Comparison of ENCODE assay signal across 8 cellular contexts in the genomic region with DNA sequence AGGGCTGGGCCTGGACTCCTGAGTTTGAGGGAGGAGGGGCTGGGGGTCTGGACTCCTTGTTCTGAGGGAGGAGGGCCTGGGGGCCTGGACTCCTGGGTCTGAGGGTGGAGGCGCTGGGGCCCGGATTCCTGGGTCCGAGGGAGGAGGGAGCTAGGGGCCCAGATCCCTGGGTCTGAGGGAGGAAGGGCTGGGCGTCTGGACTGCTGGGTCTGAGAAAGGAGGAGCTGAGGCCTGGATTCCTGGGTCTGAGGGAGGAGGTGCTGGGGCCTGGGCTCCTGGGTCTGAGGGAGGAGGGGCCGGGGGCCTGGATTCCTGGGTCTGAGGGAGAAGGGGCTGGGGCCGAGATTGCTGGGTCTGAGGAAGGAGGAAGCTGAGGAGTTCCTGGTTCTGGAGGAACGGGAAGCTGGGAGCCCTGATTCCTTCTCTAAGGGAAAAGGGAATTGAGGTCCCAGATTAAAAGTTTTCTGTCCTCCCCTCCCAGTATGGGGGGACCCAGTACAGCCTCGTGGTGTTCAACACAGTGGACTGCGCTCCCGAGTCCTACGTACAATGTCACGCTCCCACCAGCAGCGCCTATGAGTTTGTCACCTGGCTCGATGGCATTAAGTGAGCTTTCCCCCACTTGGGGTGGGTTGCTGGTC. TPM values are rescaled to one million over a fixed set of nuclear protein-coding genes. Genes with fewer than 3 reads are reported as not detected.
DNase-seq lines count a peak whose midpoint lies in the region; ATAC-seq, FAIRE-seq and TF ChIP-seq lines count a peak whose summit lies in the region.

No MANE protein-coding gene starts in this region.

- in situ Hi-C loops in HepG2 (cut with HindIII; ENCODE audit: extremely low pct_ligation_motif_present, low pct_unique_long_range_greater_than_20kb) = no loop called here

- H3K4me1 ChIP-seq in adrenal gland (replicated peaks in 1 of 2) (peaks cover 29 to 34% of the 10 kb centered on the region in 2 donors), HepG2 (ENCODE audit: insufficient read depth, low read length) (peaks cover 11% of the 10 kb centered on the region), upper lobe of left lung (peaks cover 8 to 32% (median 19%) of the 10 kb centered on the region in 4 donors)

- H3K4me3 Mint-ChIP-seq in activated naive CD4-positive, alpha-beta T cell treated with anti-CD3 and anti-CD28 coated beads for 36 hours = peak overlapping the region; percentile 92

- H3K79me2 ChIP-seq in HepG2 (ENCODE audit: insufficient read depth, low read length) = peaks cover 20% of the 10 kb centered on the region

- TF ChIP-seq POLR2A in adrenal gland (IDR thresholded peaks at IDR 0.05) (peak in 1 of 2 donors; percentile 15), HepG2 (IDR thresholded peaks at IDR 0.05; ENCODE audit: insufficient read depth in 1 of 2, low read depth in 2 of 2, low read length in 2 of 2) (no peak), upper lobe of left lung (IDR thresholded peaks at IDR 0.05) (no peak)

- TF ChIP-seq EP300 in HepG2 (IDR thresholded peaks at IDR 0.05; ENCODE audit: low read depth in 2 of 2, low read length in 2 of 2) (no peak), HepG2 (CRISPR knock-in tag; IDR thresholded peaks at IDR 0.05; ENCODE audit: borderline replicate concordance) (no peak), upper lobe of left lung (IDR thresholded peaks at IDR 0.05) (no peak)

- 15 to 27% (median 16%) methylated on average over 7 to 14 of the region's 14 CpGs for WGBS in adrenal gland, 4 donors
- 24% methylated on average over 13 of the region's 14 CpGs for WGBS in HepG2 (ENCODE audit: low lambda C conversion rate)
- WGBS in upper lobe of left lung, 2 donors = 31 to 36% methylated on average over 11 to 12 of the region's 14 CpGs

- H2AFZ ChIP-seq in HepG2 (ENCODE audit: low read length) = no peak overlapping the region

- H3K36me3 ChIP-seq in adrenal gland (replicated peaks in 1 of 2) (peaks cover 0 to 12% of the 10 kb centered on the region in 2 donors), HepG2 (replicated peaks in 1 of 2; ENCODE audit: control insufficient read depth in 1 of 2, insufficient read depth in 2 of 2, low read length in 2 of 2) (peaks cover 4 to 10% of the 10 kb centered on the region in 2 experiments; a peak in 4 of 5 replicates), upper lobe of left lung (peaks cover 3 to 21% (median 10%) of the 10 kb centered on the region in 4 donors)

- TF ChIP-seq CTCF in adrenal gland (IDR thresholded peaks at IDR 0.05) (no peak), HepG2 (CRISPR knock-in tag; IDR thresholded peaks at IDR 0.05) (no peak), upper lobe of left lung (IDR thresholded peaks at IDR 0.05) (no peak)

- H3K36me3 Mint-ChIP-seq in activated naive CD4-positive, alpha-beta T cell treated with anti-CD3 and anti-CD28 coated beads for 36 hours (ENCODE audit: low read depth) = no peaks in the 10 kb centered on the region

- H3K27me3 ChIP-seq in adrenal gland (no peaks in the 10 kb centered on the region), HepG2 (ENCODE audit: control insufficient read depth in 1 of 2, insufficient read depth in 2 of 2, low read length in 2 of 2) (no peaks in the 10 kb centered on the region; a peak in 1 of 5 replicates), upper lobe of left lung (no peaks in the 10 kb centered on the region)

- peak overlapping the region; percentile 63 to 97 (median 87) for H3K4me3 ChIP-seq in adrenal gland
- peak overlapping the region; percentile 88 to 98 (median 91) for H3K4me3 ChIP-seq in HepG2 (replicated peaks in 1 of 3; ENCODE audit: insufficient read depth in 1 of 3, low read depth in 2 of 3, low read length in 3 of 3)
- peak overlapping the region; percentile 60 to 98 (median 92) for H3K4me3 ChIP-seq in upper lobe of left lung

- TF ChIP-seq RAD21 in HepG2 (CRISPR knock-in tag; IDR thresholded peaks at IDR 0.05) = no peak

- no peaks in the 10 kb centered on the region for H3K9me3 Mint-ChIP-seq in activated naive CD4-positive, alpha-beta T cell treated with anti-CD3 and anti-CD28 coated beads for 36 hours

- H3K9ac ChIP-seq in HepG2 (ENCODE audit: insufficient read depth, low read depth, low read length) = peak overlapping the region; percentile 94

- FAIRE-seq in HepG2 (lab: Jason Lieb, UNC) = no peak

- H3K4me1 Mint-ChIP-seq in activated naive CD4-positive, alpha-beta T cell treated with anti-CD3 and anti-CD28 coated beads for 36 hours (ENCODE audit: low read depth) = peaks cover 16% of the 10 kb centered on the region

- intact Hi-C loops in activated naive CD4-positive, alpha-beta T cell treated with anti-CD3 and anti-CD28 coated beads for 36 hours (cut with micrococcal nuclease) = no loop called here
- intact Hi-C loops in adrenal gland (cut with DNase I) = no loop called here
- intact Hi-C loops in HepG2 (cut with micrococcal nuclease; ENCODE audit: unreplicated experiment) = loop anchor here (10.0 kb wide), 1 partner anchor 54 kb away; a partner anchor contains a TSS

- no peaks in the 10 kb centered on the region for H3K9me3 ChIP-seq in adrenal gland (replicated peaks in 1 of 3)
- no peaks in the 10 kb centered on the region for H3K9me3 ChIP-seq in HepG2 (ENCODE audit: low read length)
- H3K9me3 ChIP-seq in upper lobe of left lung = no peaks in the 10 kb centered on the region

- peak overlapping the region; percentile 99 for H3K27ac Mint-ChIP-seq in activated naive CD4-positive, alpha-beta T cell treated with anti-CD3 and anti-CD28 coated beads for 36 hours

- peak overlapping the region; percentile 78 for H3K4me2 ChIP-seq in HepG2 (ENCODE audit: low read depth, low read length)

- BruUV-seq in HepG2 (replicated peaks; lab: Mats Ljungman, UMichigan) = no TSS peak

- no peaks in the 10 kb centered on the region for H3K27me3 Mint-ChIP-seq in activated naive CD4-positive, alpha-beta T cell treated with anti-CD3 and anti-CD28 coated beads for 36 hours (ENCODE audit: low read depth)

- H3K27ac ChIP-seq in adrenal gland (peak overlapping the region; percentile 88 to 100 (median 96)), HepG2 (ENCODE audit: extremely low read length, insufficient read depth, low read length) (peak overlapping the region; percentile 88), upper lobe of left lung (peak overlapping the region; percentile 91 to 98 (median 93))

- no peak for DNase-seq in activated naive CD4-positive, alpha-beta T cell treated with anti-CD3 and anti-CD28 coated beads for 36 hours
- no peak for DNase-seq in activated naive CD4-positive, alpha-beta T cell (lab: John Stamatoyannopoulos, UW)
- DNase-seq in adrenal gland (peak in 2 of 7 donors; percentile 46 to 55), HepG2 (ENCODE audit: low spot score) (no peak), upper lobe of left lung (no peak), SW 1271 (lab: John Stamatoyannopoulos, UW) (no peak)

- CTCF ChIA-PET in activated naive CD4-positive, alpha-beta T cell treated with anti-CD3 and anti-CD28 coated beads for 36 hours (lab: Charles Lee) = interaction anchor here (0.6 to 1.1 kb wide), 5 partner anchors 9 to 165 kb away, joined by 3 to 4 read pairs (median 3); a partner anchor contains a TSS
- CTCF ChIA-PET in HepG2 (lab: Yijun Ruan, JAX; ENCODE audit: low intra/inter-chr PET ratio, low total read pairs) = no interaction called here

- POLR2A ChIA-PET in HepG2 (lab: Yijun Ruan, JAX) = interaction anchor here (1.1 kb wide), 1 partner anchor 322 kb away, joined by 3 read pairs; a partner anchor contains a TSS

- no peaks in the 10 kb centered on the region for H4K20me1 ChIP-seq in HepG2 (ENCODE audit: insufficient read depth, low read length)

- ATAC-seq in HepG2 (peak; percentile 8; the same call in 1 of the 3 replicates), upper lobe of left lung (ENCODE audit: low FRiP score in 2 of 2) (no peak), GM18868 (IDR thresholded peaks at IDR 0.05; ENCODE audit: unreplicated experiment) (no peak), HG03354 (IDR thresholded peaks at IDR 0.05; ENCODE audit: poor library complexity, severe bottlenecking, unreplicated experiment) (no peak)

RNA-seq across cellular contexts. Expression of a gene that starts 0.7 kb away (rescaled TPM):
- 10 to 100 TPM; 32.4 to 39.2 TPM for total RNA-seq in activated naive CD4-positive, alpha-beta T cell treated with anti-CD3 and anti-CD28 coated beads for 36 hours
- total RNA-seq in adrenal gland (100 to 1,000 TPM in 5 of 8 donors, 10 to 100 TPM in 3; 78.3 to 211 (median 107) TPM), HepG2 (2016; rRNA removed; fragmentation: Illumina TruSeq; extraction: Trizol) (11.1 and 11.3 TPM in 2 replicates), upper lobe of left lung (100 to 1,000 TPM in 1 of 6 donors, 10 to 100 TPM in 5; 41.7 to 110 (median 61.2) TPM)
- polyA plus RNA-seq in adrenal gland (100 to 1,000 TPM in 2 of 3 donors, 10 to 100 TPM in 1; 71.2 to 457 (median 299) TPM), HepG2 (2011; rRNA removed) (13.3 and 15.1 TPM in 2 replicates)
- total RNA-seq in HepG2 (2016; cell fraction: cytosol; rRNA removed; fragmentation: Illumina TruSeq; extraction: Trizol; ENCODE audit: low read depth) = 3.0 and 3.1 TPM in 2 replicates
- total RNA-seq in HepG2 (2016; cell fraction: insoluble cytoplasmic fraction; rRNA removed; fragmentation: Illumina TruSeq; extraction: Trizol) = 10.4 and 11.0 TPM in 2 replicates
- total RNA-seq in HepG2 (2016; cell fraction: membrane; rRNA removed; fragmentation: Illumina TruSeq; extraction: Trizol) = 6.7 and 8.6 TPM in 2 replicates
- total RNA-seq in HepG2 (2016; cell fraction: nucleus; rRNA removed; fragmentation: Illumina TruSeq; extraction: Trizol) = 18.0 and 18.4 TPM in 2 replicates
- 5.3 and 5.7 TPM in 2 replicates for polyA plus RNA-seq in HepG2 (2011; cell fraction: cytosol; rRNA removed)
- polyA plus RNA-seq in HepG2 (2011; cell fraction: nucleus; rRNA removed) = 48.1 and 61.9 TPM in 2 replicates
- polyA plus RNA-seq in HepG2 (2012) = 17.3 and 20.9 TPM in 2 replicates
- polyA plus RNA-seq in HepG2 (2016; cell fraction: cytosol; fragmentation: Illumina TruSeq; extraction: Trizol; ENCODE audit: low read depth) = 5.1 and 5.2 TPM in 2 replicates
- 16.3 and 22.3 TPM in 2 replicates for polyA plus RNA-seq in HepG2 (2016; cell fraction: insoluble cytoplasmic fraction; fragmentation: Illumina TruSeq; extraction: Trizol; ENCODE audit: low read depth)
- 7.9 and 9.9 TPM in 2 replicates for polyA plus RNA-seq in HepG2 (2016; cell fraction: membrane; fragmentation: Illumina TruSeq; extraction: Trizol; ENCODE audit: low read depth)
- polyA plus RNA-seq in HepG2 (2016; cell fraction: nucleus; fragmentation: Illumina TruSeq; extraction: Trizol; ENCODE audit: insufficient read depth, low read depth) = 46.3 and 50.3 TPM in 2 replicates
- polyA minus RNA-seq in HepG2 (2011; rRNA and poly(A)+ RNA removed; ENCODE audit: low replicate concordance) = 31.2 and 56.4 TPM in 2 replicates
- polyA minus RNA-seq in HepG2 (2011; cell fraction: cytosol; rRNA and poly(A)+ RNA removed) = 9.1 and 11.4 TPM in 2 replicates
- polyA minus RNA-seq in HepG2 (2011; cell fraction: nucleus; rRNA and poly(A)+ RNA removed) = 21.9 and 22.9 TPM in 2 replicates

RNA-seq across cellular contexts. Expression of a gene that starts 5.7 kb away (rescaled TPM):
- 10 to 100 TPM; 14.5 to 14.9 TPM for total RNA-seq in activated naive CD4-positive, alpha-beta T cell treated with anti-CD3 and anti-CD28 coated beads for 36 hours
- total RNA-seq in adrenal gland (10 to 100 TPM; 22.0 to 72.5 (median 45.7) TPM), HepG2 (2016; rRNA removed; fragmentation: Illumina TruSeq; extraction: Trizol) (not detected in 2 replicates), upper lobe of left lung (10 to 100 TPM; 17.3 to 43.0 (median 22.3) TPM)
- polyA plus RNA-seq in adrenal gland (10 to 100 TPM in 2 of 3 donors, 1 to 10 TPM in 1; 7.6 to 62.0 (median 47.7) TPM), HepG2 (2011; rRNA removed) (0.07 and 0.08 TPM in 2 replicates)
- 0.44 TPM in 1 of 2 replicates, not detected in the other for total RNA-seq in HepG2 (2016; cell fraction: cytosol; rRNA removed; fragmentation: Illumina TruSeq; extraction: Trizol; ENCODE audit: low read depth)
- not detected in 2 replicates for total RNA-seq in HepG2 (2016; cell fraction: insoluble cytoplasmic fraction; rRNA removed; fragmentation: Illumina TruSeq; extraction: Trizol)
- 0.31 TPM in 1 of 2 replicates, not detected in the other for total RNA-seq in HepG2 (2016; cell fraction: membrane; rRNA removed; fragmentation: Illumina TruSeq; extraction: Trizol)
- not detected in 2 replicates for total RNA-seq in HepG2 (2016; cell fraction: nucleus; rRNA removed; fragmentation: Illumina TruSeq; extraction: Trizol)
- polyA plus RNA-seq in HepG2 (2011; cell fraction: cytosol; rRNA removed) = 0.08 and 0.14 TPM in 2 replicates
- polyA plus RNA-seq in HepG2 (2011; cell fraction: nucleus; rRNA removed) = 0.32 and 0.38 TPM in 2 replicates
- polyA plus RNA-seq in HepG2 (2012) = 0.21 and 0.63 TPM in 2 replicates
- polyA plus RNA-seq in HepG2 (2016; cell fraction: cytosol; fragmentation: Illumina TruSeq; extraction: Trizol; ENCODE audit: low read depth) = 0.26 TPM in 1 of 2 replicates, not detected in the other
- polyA plus RNA-seq in HepG2 (2016; cell fraction: insoluble cytoplasmic fraction; fragmentation: Illumina TruSeq; extraction: Trizol; ENCODE audit: low read depth) = not detected in 2 replicates
- polyA plus RNA-seq in HepG2 (2016; cell fraction: membrane; fragmentation: Illumina TruSeq; extraction: Trizol; ENCODE audit: low read depth) = 0.22 TPM in 1 of 2 replicates, not detected in the other
- not detected in 2 replicates for polyA plus RNA-seq in HepG2 (2016; cell fraction: nucleus; fragmentation: Illumina TruSeq; extraction: Trizol; ENCODE audit: insufficient read depth, low read depth)
- polyA minus RNA-seq in HepG2 (2011; rRNA and poly(A)+ RNA removed; ENCODE audit: low replicate concordance) = not detected in 2 replicates
- not detected in 2 replicates for polyA minus RNA-seq in HepG2 (2011; cell fraction: cytosol; rRNA and poly(A)+ RNA removed)
- not detected in 2 replicates for polyA minus RNA-seq in HepG2 (2011; cell fraction: nucleus; rRNA and poly(A)+ RNA removed)

RNA-seq across cellular contexts. Expression of a gene that starts 32.1 kb away (rescaled TPM):
- 10 to 100 TPM; 66.0 to 68.0 TPM for total RNA-seq in activated naive CD4-positive, alpha-beta T cell treated with anti-CD3 and anti-CD28 coated beads for 36 hours
- total RNA-seq in adrenal gland (100 to 1,000 TPM; 163 to 568 (median 275) TPM), HepG2 (2016; rRNA removed; fragmentation: Illumina TruSeq; extraction: Trizol) (59.4 and 68.5 TPM in 2 replicates), upper lobe of left lung (100 to 1,000 TPM in 3 of 6 donors, 10 to 100 TPM in 3; 60.2 to 136 (median 106) TPM)
- polyA plus RNA-seq in adrenal gland (100 to 1,000 TPM in 2 of 3 donors, 10 to 100 TPM in 1; 78.7 to 620 (median 409) TPM), HepG2 (2011; rRNA removed) (63.5 and 77.7 TPM in 2 replicates)
- 30.7 and 36.0 TPM in 2 replicates for total RNA-seq in HepG2 (2016; cell fraction: cytosol; rRNA removed; fragmentation: Illumina TruSeq; extraction: Trizol; ENCODE audit: low read depth)
- total RNA-seq in HepG2 (2016; cell fraction: insoluble cytoplasmic fraction; rRNA removed; fragmentation: Illumina TruSeq; extraction: Trizol) = 67.3 and 74.4 TPM in 2 replicates
- 45.7 and 54.4 TPM in 2 replicates for total RNA-seq in HepG2 (2016; cell fraction: membrane; rRNA removed; fragmentation: Illumina TruSeq; extraction: Trizol)
- total RNA-seq in HepG2 (2016; cell fraction: nucleus; rRNA removed; fragmentation: Illumina TruSeq; extraction: Trizol) = 68.2 and 84.3 TPM in 2 replicates
- 27.3 and 44.2 TPM in 2 replicates for polyA plus RNA-seq in HepG2 (2011; cell fraction: cytosol; rRNA removed)
- polyA plus RNA-seq in HepG2 (2011; cell fraction: nucleus; rRNA removed) = 387 and 441 TPM in 2 replicates
- 72.7 and 99.0 TPM in 2 replicates for polyA plus RNA-seq in HepG2 (2012)
- polyA plus RNA-seq in HepG2 (2016; cell fraction: cytosol; fragmentation: Illumina TruSeq; extraction: Trizol; ENCODE audit: low read depth) = 24.0 and 27.8 TPM in 2 replicates
- 78.0 and 94.4 TPM in 2 replicates for polyA plus RNA-seq in HepG2 (2016; cell fraction: insoluble cytoplasmic fraction; fragmentation: Illumina TruSeq; extraction: Trizol; ENCODE audit: low read depth)
- 34.7 and 37.3 TPM in 2 replicates for polyA plus RNA-seq in HepG2 (2016; cell fraction: membrane; fragmentation: Illumina TruSeq; extraction: Trizol; ENCODE audit: low read depth)
- polyA plus RNA-seq in HepG2 (2016; cell fraction: nucleus; fragmentation: Illumina TruSeq; extraction: Trizol; ENCODE audit: insufficient read depth, low read depth) = 178 and 181 TPM in 2 replicates
- polyA minus RNA-seq in HepG2 (2011; rRNA and poly(A)+ RNA removed; ENCODE audit: low replicate concordance) = 73.5 and 109 TPM in 2 replicates
- polyA minus RNA-seq in HepG2 (2011; cell fraction: cytosol; rRNA and poly(A)+ RNA removed) = 42.8 and 45.1 TPM in 2 replicates
- 69.0 and 75.8 TPM in 2 replicates for polyA minus RNA-seq in HepG2 (2011; cell fraction: nucleus; rRNA and poly(A)+ RNA removed)

RNA-seq across cellular contexts. Expression of a gene that starts 48.6 kb away (rescaled TPM):
- 10 to 100 TPM; 64.4 to 65.9 TPM for total RNA-seq in activated naive CD4-positive, alpha-beta T cell treated with anti-CD3 and anti-CD28 coated beads for 36 hours
- total RNA-seq in adrenal gland = 100 to 1,000 TPM in 4 of 8 donors, 10 to 100 TPM in 4; 49.3 to 199 (median 100) TPM
- 100 to 1,000 TPM in 2 of 3 donors, 10 to 100 TPM in 1; 40.7 to 344 (median 202) TPM for polyA plus RNA-seq in adrenal gland
- 12.5 and 27.1 TPM in 2 replicates for total RNA-seq in HepG2 (2016; rRNA removed; fragmentation: Illumina TruSeq; extraction: Trizol)
- 15.1 and 16.6 TPM in 2 replicates for total RNA-seq in HepG2 (2016; cell fraction: cytosol; rRNA removed; fragmentation: Illumina TruSeq; extraction: Trizol; ENCODE audit: low read depth)
- total RNA-seq in HepG2 (2016; cell fraction: insoluble cytoplasmic fraction; rRNA removed; fragmentation: Illumina TruSeq; extraction: Trizol) = 14.0 and 23.3 TPM in 2 replicates
- total RNA-seq in HepG2 (2016; cell fraction: membrane; rRNA removed; fragmentation: Illumina TruSeq; extraction: Trizol) = 10.4 and 12.6 TPM in 2 replicates
- 22.5 and 24.4 TPM in 2 replicates for total RNA-seq in HepG2 (2016; cell fraction: nucleus; rRNA removed; fragmentation: Illumina TruSeq; extraction: Trizol)
- 12.7 and 17.0 TPM in 2 replicates for polyA plus RNA-seq in HepG2 (2011; rRNA removed)
- 6.9 and 10.2 TPM in 2 replicates for polyA plus RNA-seq in HepG2 (2011; cell fraction: cytosol; rRNA removed)
- polyA plus RNA-seq in HepG2 (2011; cell fraction: nucleus; rRNA removed) = 96.1 and 104 TPM in 2 replicates
- 14.4 and 18.2 TPM in 2 replicates for polyA plus RNA-seq in HepG2 (2012)
- polyA plus RNA-seq in HepG2 (2016; cell fraction: cytosol; fragmentation: Illumina TruSeq; extraction: Trizol; ENCODE audit: low read depth) = 6.4 and 8.2 TPM in 2 replicates
- 11.5 and 13.4 TPM in 2 replicates for polyA plus RNA-seq in HepG2 (2016; cell fraction: insoluble cytoplasmic fraction; fragmentation: Illumina TruSeq; extraction: Trizol; ENCODE audit: low read depth)
- polyA plus RNA-seq in HepG2 (2016; cell fraction: membrane; fragmentation: Illumina TruSeq; extraction: Trizol; ENCODE audit: low read depth) = 11.3 and 40.2 TPM in 2 replicates
- polyA plus RNA-seq in HepG2 (2016; cell fraction: nucleus; fragmentation: Illumina TruSeq; extraction: Trizol; ENCODE audit: insufficient read depth, low read depth) = 87.3 and 98.8 TPM in 2 replicates
- polyA minus RNA-seq in HepG2 (2011; rRNA and poly(A)+ RNA removed; ENCODE audit: low replicate concordance) = 16.1 and 37.1 TPM in 2 replicates
- polyA minus RNA-seq in HepG2 (2011; cell fraction: cytosol; rRNA and poly(A)+ RNA removed) = 9.8 and 10.1 TPM in 2 replicates
- 30.5 and 40.2 TPM in 2 replicates for polyA minus RNA-seq in HepG2 (2011; cell fraction: nucleus; rRNA and poly(A)+ RNA removed)
- total RNA-seq in upper lobe of left lung = 100 to 1,000 TPM in 2 of 6 donors, 10 to 100 TPM in 4; 47.6 to 321 (median 88.6) TPM

RNA-seq across cellular contexts. Expression of a gene that starts 52.0 kb away (rescaled TPM):
- total RNA-seq in activated naive CD4-positive, alpha-beta T cell treated with anti-CD3 and anti-CD28 coated beads for 36 hours = 10 to 100 TPM; 87.7 to 88.3 TPM
- total RNA-seq in adrenal gland (100 to 1,000 TPM; 199 to 455 (median 265) TPM), HepG2 (2016; rRNA removed; fragmentation: Illumina TruSeq; extraction: Trizol) (21.8 and 22.7 TPM in 2 replicates), upper lobe of left lung (100 to 1,000 TPM in 1 of 6 donors, 10 to 100 TPM in 5; 46.0 to 113 (median 77.6) TPM)
- polyA plus RNA-seq in adrenal gland (100 to 1,000 TPM in 1 of 3 donors, 10 to 100 TPM in 2; 71.5 to 131 (median 90.3) TPM), HepG2 (2011; rRNA removed) (39.7 and 49.9 TPM in 2 replicates)
- 9.5 and 10.1 TPM in 2 replicates for total RNA-seq in HepG2 (2016; cell fraction: cytosol; rRNA removed; fragmentation: Illumina TruSeq; extraction: Trizol; ENCODE audit: low read depth)
- total RNA-seq in HepG2 (2016; cell fraction: insoluble cytoplasmic fraction; rRNA removed; fragmentation: Illumina TruSeq; extraction: Trizol) = 19.1 and 23.8 TPM in 2 replicates
- total RNA-seq in HepG2 (2016; cell fraction: membrane; rRNA removed; fragmentation: Illumina TruSeq; extraction: Trizol) = 19.2 and 20.5 TPM in 2 replicates
- total RNA-seq in HepG2 (2016; cell fraction: nucleus; rRNA removed; fragmentation: Illumina TruSeq; extraction: Trizol) = 16.2 and 20.1 TPM in 2 replicates
- polyA plus RNA-seq in HepG2 (2011; cell fraction: cytosol; rRNA removed) = 30.4 and 48.4 TPM in 2 replicates
- 84.4 and 99.0 TPM in 2 replicates for polyA plus RNA-seq in HepG2 (2011; cell fraction: nucleus; rRNA removed)
- polyA plus RNA-seq in HepG2 (2012) = 35.2 and 42.3 TPM in 2 replicates
- 6.6 and 7.7 TPM in 2 replicates for polyA plus RNA-seq in HepG2 (2016; cell fraction: cytosol; fragmentation: Illumina TruSeq; extraction: Trizol; ENCODE audit: low read depth)
- 24.6 and 33.0 TPM in 2 replicates for polyA plus RNA-seq in HepG2 (2016; cell fraction: insoluble cytoplasmic fraction; fragmentation: Illumina TruSeq; extraction: Trizol; ENCODE audit: low read depth)
- 13.4 and 16.8 TPM in 2 replicates for polyA plus RNA-seq in HepG2 (2016; cell fraction: membrane; fragmentation: Illumina TruSeq; extraction: Trizol; ENCODE audit: low read depth)
- 38.5 and 39.3 TPM in 2 replicates for polyA plus RNA-seq in HepG2 (2016; cell fraction: nucleus; fragmentation: Illumina TruSeq; extraction: Trizol; ENCODE audit: insufficient read depth, low read depth)
- polyA minus RNA-seq in HepG2 (2011; rRNA and poly(A)+ RNA removed; ENCODE audit: low replicate concordance) = 97.4 and 189 TPM in 2 replicates
- polyA minus RNA-seq in HepG2 (2011; cell fraction: cytosol; rRNA and poly(A)+ RNA removed) = 53.7 and 56.5 TPM in 2 replicates
- polyA minus RNA-seq in HepG2 (2011; cell fraction: nucleus; rRNA and poly(A)+ RNA removed) = 24.7 and 29.2 TPM in 2 replicates

Comparison
In these comparisons a context has a peak if more than half of its experiments do, and no peak if none do; other contexts are left out.
1. RNA of a gene that starts 5.7 kb away (total RNA-seq): 22.0 to 72.5 TPM in adrenal gland, 17.3 to 43.0 TPM in upper lobe of left lung and 14.5 to 14.9 TPM in activated naive CD4-positive, alpha-beta T cell treated with anti-CD3 and anti-CD28 coated beads for 36 hours; 0.31 to 0.44 TPM in HepG2; every median in the first group is over 10 times any median in the second.
2. Peak in every context shown above with its lines, with median percentiles within 50 percentile points of each other: H3K27ac ChIP-seq and H3K4me3 ChIP-seq.